In the genomic region with DNA sequence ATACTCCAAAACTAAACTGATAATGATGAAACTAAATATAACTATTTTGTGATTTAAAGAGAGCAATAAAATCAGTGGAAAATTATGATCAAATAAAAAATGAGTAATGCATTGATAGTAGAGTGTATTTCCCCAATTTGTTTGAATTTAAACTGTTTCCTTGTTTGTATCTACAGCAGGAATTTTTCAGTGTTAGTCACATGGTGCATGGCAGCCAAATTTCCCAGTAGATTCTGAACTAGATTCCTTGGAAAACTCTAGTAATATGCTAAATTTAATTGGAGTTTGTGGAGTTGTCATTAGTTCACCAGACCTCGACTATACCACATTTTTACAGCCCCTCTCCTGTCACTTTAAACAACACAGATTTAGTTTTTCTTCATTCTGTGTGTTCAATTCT, we compare ENCODE assay signal across 27 cellular contexts.
"Had no signal": no experiment of that assay in that cellular context is flagged by ENCODE, and none has a peak within 500 bp of the region (broad histone marks: within the 10 kb centered on the region; RNA-seq: fewer than 3 reads in every experiment).

No MANE protein-coding gene starts in this region.

- H3K4me3 ChIP-seq: heart left ventricle, left ventricle myocardium inferior, lung, mucosa of descending colon, right lobe of liver, skin epidermis, testis, transverse colon had no signal

- H3K4me1 ChIP-seq: foreskin keratinocyte, right lobe of liver, testis, transverse colon had no signal

- H3K27ac Mint-ChIP-seq: activated CD4-positive, alpha-beta T cell treated with anti-CD3 and anti-CD28 coated beads for 36 hours; activated naive CD8-positive, alpha-beta T cell; activated T-cell treated with anti-CD3 and anti-CD28 coated beads, Interleukin-2, amount 50 U/mL, for 72 hours; effector memory CD8-positive, alpha-beta T cell; natural killer cell treated with Interleukin-12 subunit alpha and Interleukin-12 subunit beta and Interleukin-15 and Interleukin-18, amount 100 ng/mL, for 72 hours; T-helper 2 cell treated with Interferon-gamma antibody and Interleukin-4, amounts not matched to agents 5 μg/mL and 100 μg/mL, for 36 hours had no signal

- H3K4me1 Mint-ChIP-seq: activated CD4-positive, alpha-beta T cell treated with anti-CD3 and anti-CD28 coated beads for 36 hours had no signal

- ATAC-seq: activated CD4-positive, alpha-beta T cell treated with anti-CD3 and anti-CD28 coated beads for 36 hours; activated T-cell treated with anti-CD3 and anti-CD28 coated beads, Interleukin-2, amount 50 U/mL, for 72 hours; effector memory CD8-positive, alpha-beta T cell; foreskin keratinocyte; mucosa of descending colon; natural killer cell treated with Interleukin-12 subunit alpha and Interleukin-12 subunit beta and Interleukin-15 and Interleukin-18, amount 100 ng/mL, for 72 hours; stimulated activated naive CD8-positive, alpha-beta T cell treated with anti-CD3 and anti-CD28 coated beads, Interleukin-15, Interleukin-2, amounts not matched to agents 100 U/mL and 50 U/mL, for 24 hours had no signal

- H3K27me3 ChIP-seq: foreskin keratinocyte, heart left ventricle, right lobe of liver, testis, transverse colon had no signal

- H3K9me3 ChIP-seq: right lobe of liver, testis had no signal

- H3K36me3 ChIP-seq: heart left ventricle, right lobe of liver, transverse colon had no signal

- H3K27me3 Mint-ChIP-seq: activated CD4-positive, alpha-beta T cell treated with anti-CD3 and anti-CD28 coated beads for 36 hours; activated naive CD8-positive, alpha-beta T cell; effector memory CD8-positive, alpha-beta T cell; natural killer cell treated with Interleukin-12 subunit alpha and Interleukin-12 subunit beta and Interleukin-15 and Interleukin-18, amount 100 ng/mL, for 72 hours had no signal

- H3K9me3 Mint-ChIP-seq: effector memory CD8-positive, alpha-beta T cell; natural killer cell treated with Interleukin-12 subunit alpha and Interleukin-12 subunit beta and Interleukin-15 and Interleukin-18, amount 100 ng/mL, for 72 hours had no signal

- H3K4me3 Mint-ChIP-seq: activated CD4-positive, alpha-beta T cell treated with anti-CD3 and anti-CD28 coated beads for 36 hours; activated naive CD8-positive, alpha-beta T cell; activated T-cell treated with anti-CD3 and anti-CD28 coated beads, Interleukin-2, amount 50 U/mL, for 72 hours; effector memory CD8-positive, alpha-beta T cell; natural killer cell treated with Interleukin-12 subunit alpha and Interleukin-12 subunit beta and Interleukin-15 and Interleukin-18, amount 100 ng/mL, for 72 hours; T-helper 2 cell treated with Interferon-gamma antibody and Interleukin-4, amounts not matched to agents 5 μg/mL and 100 μg/mL, for 36 hours had no signal

- H3K27ac ChIP-seq: foreskin keratinocyte, heart left ventricle, left ventricle myocardium inferior, right lobe of liver, skin epidermis, testis, transverse colon had no signal

- DNase-seq: activated CD4-positive, alpha-beta T cell treated with anti-CD3 and anti-CD28 coated beads for 36 hours; activated CD4-positive, alpha-beta T cell treated with anti-CD3 and anti-CD28 coated beads, Interleukin-2, amount 50 U/mL, for 4 hours; activated CD4-positive, CD25-positive, alpha-beta regulatory T cell; activated effector memory CD4-positive, alpha-beta T cell treated with Interleukin-2 at 50 U/mL for 16 hours; activated naive CD4-positive, alpha-beta T cell treated with Interleukin-2 at 50 U/mL for 16 hours; activated T-cell treated with anti-CD3 and anti-CD28 coated beads for 4 hours; activated T-cell treated with anti-CD3 and anti-CD28 coated beads, Interleukin-2, amount 50 U/mL, for 72 hours; anterior cingulate cortex; effector memory CD8-positive, alpha-beta T cell; erythroblast; foreskin keratinocyte; heart left ventricle; hypothalamus; left ventricle myocardium inferior; mucosa of descending colon; right lobe of liver; stimulated activated CD4-positive, alpha-beta T cell treated with anti-CD3 and anti-CD28 coated beads, Interleukin-12 subunit alpha, Interleukin-12 subunit beta, amount 100 ng/mL, for 4 hours; stimulated activated CD4-positive, alpha-beta T cell treated with anti-CD3 and anti-CD28 coated beads, Interleukin-4, amount 100 ng/mL, for 1 hour; stimulated activated naive CD8-positive, alpha-beta T cell treated with anti-CD3 and anti-CD28 coated beads, Interleukin-15, Interleukin-2, amounts not matched to agents 100 U/mL and 50 U/mL, for 24 hours; T-helper 1 cell; testis; transverse colon had no signal
